8 cellular contexts compared by ENCODE assay signal in genomic region chr21:37563641-37564340, GRCh38.
A peak's percentile ranks its signal among the peaks of the same experiment; 100 is the strongest.
DNase-seq lines count a peak whose midpoint lies in the region; ATAC-seq and TF ChIP-seq lines count a peak whose summit lies in the region.

No MANE protein-coding gene starts in this region.

- peaks cover 3% of the 10 kb centered on the region for H3K27me3 ChIP-seq in adipocyte (replicated peaks; ENCODE audit: control insufficient read depth, insufficient read depth, low read length)
- no peaks in the 10 kb centered on the region for H3K27me3 ChIP-seq in heart left ventricle
- H3K27me3 ChIP-seq in prostate gland (replicated peaks; ENCODE audit: insufficient read depth), result no peaks in the 10 kb centered on the region

- peak; percentile 58 for TF ChIP-seq CTCF in GM12875 (IDR thresholded peaks at IDR 0.05; ENCODE audit: borderline replicate concordance, insufficient read depth, low read depth, low read length)
- peak in 11 of 12 donors; percentile 26 to 69 (median 42) for TF ChIP-seq CTCF in heart left ventricle (IDR thresholded peaks at IDR 0.05)
- TF ChIP-seq CTCF in prostate gland (IDR thresholded peaks at IDR 0.05), result peak in 3 of 4 experiments; percentile 35 to 61 (median 54)

- no peaks in the 10 kb centered on the region for H3K36me3 ChIP-seq in adipocyte (ENCODE audit: control insufficient read depth, insufficient read depth, low read length, severe bottlenecking)
- H3K36me3 ChIP-seq in heart left ventricle, result no peaks in the 10 kb centered on the region
- no peaks in the 10 kb centered on the region for H3K36me3 ChIP-seq in prostate gland

- DNase-seq in NCI-H1105 treated with DMSO at 0.1 percent for 48 hours (lab: John Stamatoyannopoulos, UW) (peak; percentile 94), SW 1271 (lab: John Stamatoyannopoulos, UW) (peak; percentile 69 to 79), adipocyte (ENCODE audit: low read depth) (peak; percentile 97), heart left ventricle (peak; percentile 94 to 97 (median 96)), prostate gland (ENCODE audit: low spot score) (peak; percentile 93), ureter (ENCODE audit: low spot score) (peak; percentile 94)

- peak overlapping the region; percentile 87 for H3K9ac ChIP-seq in adipocyte (ENCODE audit: low read length)

- 0 to 1% (median 0%) methylated on average over 32 to 67 of the region's 67 CpGs for WGBS in heart left ventricle, 4 donors
- 2% methylated on average over 59 of the region's 67 CpGs for WGBS in prostate gland

- H3K4me1 ChIP-seq in adipocyte (ENCODE audit: control insufficient read depth, insufficient read depth, low read length) (peaks cover 19% of the 10 kb centered on the region), heart left ventricle (peaks cover 0 to 31% (median 13%) of the 10 kb centered on the region in 12 donors), prostate gland (replicated peaks) (no peaks in the 10 kb centered on the region)

- peak overlapping the region; percentile 90 for H3K4me3 ChIP-seq in GM12875 (ENCODE audit: low read depth, low read length)
- peak overlapping the region; percentile 89 for H3K4me3 ChIP-seq in adipocyte (ENCODE audit: low read length)
- H3K4me3 ChIP-seq in heart left ventricle, result peak overlapping the region; percentile 57 to 89 (median 74)
- H3K4me3 ChIP-seq in prostate gland, result peak overlapping the region; percentile 54 to 55

- peak overlapping the region; percentile 81 to 97 (median 92) for H3K27ac ChIP-seq in heart left ventricle
- H3K27ac ChIP-seq in prostate gland, result peak overlapping the region; percentile 77 to 86

- H3K9me3 ChIP-seq in adipocyte (ENCODE audit: control insufficient read depth, low read length) (no peaks in the 10 kb centered on the region), heart left ventricle (no peaks in the 10 kb centered on the region), prostate gland (no peaks in the 10 kb centered on the region)

- intact Hi-C loops in heart left ventricle (cut with DNase I) (loop anchor here (1.0 to 10.0 kb wide), 12 partner anchors 49 to 359 kb away; partner anchors contain the start of genes DYRK1A (in 7 of the 10) and VPS26C (in 5 of the 10)), prostate gland (cut with DNase I) (loop anchor here (5.0 to 10.0 kb wide), 4 partner anchors 196 to 579 kb away; partner anchors contain the start of genes DYRK1A and VPS26C)

- ATAC-seq in HG02759 (IDR thresholded peaks at IDR 0.05; ENCODE audit: unreplicated experiment), result peak; percentile 95
- ATAC-seq in heart left ventricle, result peak; percentile 94 to 96 (median 95)

- TF ChIP-seq POLR2A in heart left ventricle (IDR thresholded peaks at IDR 0.05) (peak in 1 of 2 donors; percentile 85), prostate gland (IDR thresholded peaks at IDR 0.05) (peak; percentile 68)

Comparison
In these comparisons a context has a peak if more than half of its experiments do, and no peak if none do; other contexts are left out.
1. Peak in every context shown above with its lines: DNase-seq, ATAC-seq, H3K4me3 ChIP-seq and H3K27ac ChIP-seq.